9 cellular contexts compared by ENCODE assay signal in the genomic region with DNA sequence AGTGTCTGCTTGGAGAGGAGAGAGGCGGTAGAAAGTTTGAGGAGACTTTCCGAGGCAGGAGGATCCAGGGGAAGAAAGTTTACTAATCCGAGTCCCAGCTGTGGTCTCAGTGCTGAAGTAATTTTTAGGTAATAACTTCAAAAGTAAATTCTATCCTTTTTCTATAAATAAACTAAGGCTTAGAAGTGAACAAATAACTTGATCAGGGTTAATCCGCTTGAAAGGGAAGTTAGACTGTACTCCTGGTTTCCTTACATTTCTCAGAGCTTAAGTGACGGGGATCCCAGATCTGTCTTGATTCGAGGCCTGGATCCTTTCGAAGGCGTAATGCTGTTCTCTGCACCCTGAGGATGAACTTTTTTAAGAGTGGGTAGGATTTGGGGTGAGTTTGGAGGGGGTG. TPM values are rescaled to one million over a fixed set of nuclear protein-coding genes. Genes with fewer than 3 reads are reported as not detected.
DNase-seq lines count a peak whose midpoint lies in the region; ATAC-seq and TF ChIP-seq lines count a peak whose summit lies in the region.
"Had no signal": no experiment of that assay in that cellular context is flagged by ENCODE, and none has a peak within 500 bp of the region (broad histone marks: within the 10 kb centered on the region; RNA-seq: fewer than 3 reads in every experiment).

No MANE protein-coding gene starts in this region.

- no peaks in the 10 kb centered on the region for H3K27me3 Mint-ChIP-seq in mesothelial cell of epicardium (ENCODE audit: low read depth)

- 0 out of 2 replicates have a peak overlapping the region, but pooled peaks have one; percentile 97 for H3K27ac ChIP-seq in 22Rv1
- peak overlapping the region; percentile 100 for H3K27ac ChIP-seq in HL-60 (replicated peaks)
- H3K27ac ChIP-seq in brain microvascular endothelial cell, result no peak overlapping the region

- intact Hi-C loops in mucosa of descending colon (cut with DNase I, micrococcal nuclease), result no loop called here

- no peak for ATAC-seq in mucosa of descending colon
- no peak for ATAC-seq in HG03135 (IDR thresholded peaks at IDR 0.05; ENCODE audit: unreplicated experiment)
- ATAC-seq: body of pancreas had no signal

- H3K9me3 Mint-ChIP-seq in mesothelial cell of epicardium, result no peaks in the 10 kb centered on the region

- in situ Hi-C loops in brain microvascular endothelial cell (cut with HindIII; ENCODE audit: low pct_ligation_motif_present, low sequenced_read_pairs), result no loop called here

- DNase-seq in HL-60 (ENCODE audit: low read depth in 1 of 2, low spot score in 1 of 2), result no peak
- DNase-seq in brain microvascular endothelial cell, result no peak
- DNase-seq in mesothelial cell of epicardium (ENCODE audit: low spot score in 2 of 2, unreplicated experiment in 2 of 2), result no peak
- DNase-seq in mucosa of descending colon, result no peak
- DNase-seq in SKM-1 treated with dmso at 0.1 percent for 144 hours (lab: John Stamatoyannopoulos, UW; ENCODE audit: unreplicated experiment), result no peak
- DNase-seq in NCI-H526 treated with DMSO at 0.1 percent for 48 hours (lab: John Stamatoyannopoulos, UW), result no peak
- DNase-seq: body of pancreas had no signal

- no peak for TF ChIP-seq CTCF in 22Rv1 (IDR thresholded peaks at IDR 0.05)
- TF ChIP-seq CTCF in HL-60 (IDR thresholded peaks at IDR 0.05; ENCODE audit: insufficient read depth, low read length), result no peak
- TF ChIP-seq CTCF in brain microvascular endothelial cell (IDR thresholded peaks at IDR 0.05; ENCODE audit: low read depth, low read length, missing control alignments), result no peak
- TF ChIP-seq CTCF in mesothelial cell of epicardium (IDR thresholded peaks at IDR 0.05; ENCODE audit: unreplicated experiment), result no peak
- TF ChIP-seq CTCF in mucosa of descending colon (IDR thresholded peaks at IDR 0.05), result no peak

- H3K9me3 ChIP-seq in mucosa of descending colon, result no peaks in the 10 kb centered on the region
- H3K9me3 ChIP-seq: body of pancreas had no signal

- peaks cover 6% of the 10 kb centered on the region for H3K36me3 Mint-ChIP-seq in mesothelial cell of epicardium

- H3K27ac Mint-ChIP-seq in mesothelial cell of epicardium, result peak overlapping the region; percentile 98

- H3K27me3 ChIP-seq in HL-60 (ENCODE audit: insufficient read depth, poor library complexity, severe bottlenecking) (no peaks in the 10 kb centered on the region), brain microvascular endothelial cell (replicated peaks) (no peaks in the 10 kb centered on the region)
- H3K27me3 ChIP-seq: body of pancreas had no signal

- peak overlapping the region; percentile 93 for H3K4me3 Mint-ChIP-seq in mesothelial cell of epicardium

- H3K4me3 ChIP-seq in HL-60 (replicated peaks; ENCODE audit: insufficient read depth, low read length) (peak overlapping the region; percentile 86), brain microvascular endothelial cell (ENCODE audit: low read depth, low read length) (peak overlapping the region; percentile 93), mucosa of descending colon (no peak overlapping the region)

- peaks cover 37% of the 10 kb centered on the region for H3K4me1 ChIP-seq in mucosa of descending colon (ENCODE audit: low read depth)

- H3K4me1 Mint-ChIP-seq in mesothelial cell of epicardium, result peaks cover 44% of the 10 kb centered on the region

- H3K36me3 ChIP-seq in brain microvascular endothelial cell (replicated peaks), result no peaks in the 10 kb centered on the region
- peaks cover 4% of the 10 kb centered on the region for H3K36me3 ChIP-seq in mucosa of descending colon (ENCODE audit: low read depth)

RNA-seq across cellular contexts. Expression of gene STK35, which starts 2.6 kb away (rescaled TPM):
- total RNA-seq in mesothelial cell of epicardium, result 31.0 to 31.9 TPM (median 31.6 TPM) in 3 replicates
- 10 to 100 TPM; 20.2 to 23.3 (median 22.2) TPM for total RNA-seq in mucosa of descending colon
